Comparison of ENCODE assay signal across 11 cellular contexts in the genomic region with DNA sequence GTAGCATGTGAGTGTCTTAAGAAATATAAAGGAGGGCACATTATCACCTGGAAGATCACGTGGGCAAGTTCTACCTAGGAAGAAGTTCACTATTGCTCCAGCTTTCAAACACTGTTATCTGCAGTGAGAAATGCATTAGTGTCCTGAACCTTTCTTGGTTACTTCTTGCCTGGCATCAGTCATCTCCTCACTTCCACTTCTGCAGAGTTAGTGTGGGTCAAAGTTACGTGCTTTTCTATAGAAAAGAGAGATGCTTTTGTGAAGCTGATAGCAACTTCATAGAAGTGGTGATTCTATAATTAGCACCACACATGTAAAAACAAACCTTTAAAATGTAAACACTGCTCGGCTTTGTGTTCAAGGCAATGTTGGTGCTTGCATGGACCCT. TPM values are rescaled to one million over a fixed set of nuclear protein-coding genes. Genes with fewer than 3 reads are reported as not detected.
DNase-seq lines count a peak whose midpoint lies in the region; TF ChIP-seq lines count a peak whose summit lies in the region.
"Had no signal": no experiment of that assay in that cellular context is flagged by ENCODE, and none has a peak within 500 bp of the region (broad histone marks: within the 10 kb centered on the region; RNA-seq: fewer than 3 reads in every experiment).

No MANE protein-coding gene starts in this region.

- peaks cover 23% of the 10 kb centered on the region for H3K36me3 Mint-ChIP-seq in MCF 10A (ENCODE audit: insufficient read depth, unreplicated experiment)

- peaks cover 27% of the 10 kb centered on the region for H3K4me1 Mint-ChIP-seq in MCF 10A (ENCODE audit: insufficient read depth, unreplicated experiment)

- H3K27ac ChIP-seq in breast epithelium = peak overlapping the region; percentile 35 to 45
- peak overlapping the region; percentile 91 to 92 for H3K27ac ChIP-seq in ascending aorta
- peak overlapping the region; percentile 61 for H3K27ac ChIP-seq in muscle layer of duodenum (ENCODE audit: low read length)
- H3K27ac ChIP-seq in tibial artery = peak overlapping the region; percentile 63 to 77

- H3K27me3 ChIP-seq in breast epithelium (no peaks in the 10 kb centered on the region), ascending aorta (no peaks in the 10 kb centered on the region), muscle layer of duodenum (ENCODE audit: low read depth, low read length) (no peaks in the 10 kb centered on the region), tibial artery (no peaks in the 10 kb centered on the region)
- H3K27me3 ChIP-seq: MG63 had no signal

- TF ChIP-seq POLR2A in breast epithelium (IDR thresholded peaks at IDR 0.05) = no peak

- BruUV-seq in MCF 10A (replicated peaks; lab: Mats Ljungman, UMichigan) = no TSS peak

- POLR2A ChIA-PET in MCF 10A (lab: Yijun Ruan, JAX) = interaction anchor here (1.2 kb wide), 1 partner anchor 56 kb away, joined by 4 read pairs; no protein-coding TSS in a partner anchor

- H3K4me3 Mint-ChIP-seq in MCF 10A (ENCODE audit: unreplicated experiment) = no peak overlapping the region

- H3K9me3 Mint-ChIP-seq in MCF 10A (ENCODE audit: unreplicated experiment) = no peaks in the 10 kb centered on the region

- no peaks in the 10 kb centered on the region for H3K36me3 ChIP-seq in breast epithelium
- peaks cover 10 to 20% of the 10 kb centered on the region in 2 donors for H3K36me3 ChIP-seq in ascending aorta
- H3K36me3 ChIP-seq in muscle layer of duodenum (ENCODE audit: control insufficient read depth in 1 of 2, insufficient read depth in 2 of 2, low read length in 2 of 2) = peaks cover 8 to 11% of the 10 kb centered on the region in 2 donors
- peaks cover 12 to 14% (median 14%) of the 10 kb centered on the region in 3 donors for H3K36me3 ChIP-seq in tibial artery

- no peaks in the 10 kb centered on the region for H3K27me3 Mint-ChIP-seq in MCF 10A (ENCODE audit: insufficient read depth, unreplicated experiment)

- H3K27ac Mint-ChIP-seq in MCF 10A (ENCODE audit: low read depth, unreplicated experiment) = no peak overlapping the region

- intact Hi-C loops in breast epithelium (cut with DNase I; ENCODE audit: low total_unique reads) = no loop called here
- intact Hi-C loops in MCF 10A (cut with micrococcal nuclease) = no loop called here
- intact Hi-C loops in ascending aorta (cut with DNase I) = loop anchor here (2.0 kb wide), 1 partner anchor 20 kb away; no protein-coding TSS in a partner anchor
- intact Hi-C loops in tibial artery (cut with DNase I; ENCODE audit: low total_unique reads) = loop anchor here (10.0 kb wide), 1 partner anchor 54 kb away; no protein-coding TSS in a partner anchor

- peaks cover 0 to 13% of the 10 kb centered on the region in 2 donors for H3K4me1 ChIP-seq in breast epithelium
- H3K4me1 ChIP-seq in ascending aorta = peaks cover 44 to 77% of the 10 kb centered on the region in 2 donors
- peaks cover 20 to 57% of the 10 kb centered on the region in 2 donors for H3K4me1 ChIP-seq in muscle layer of duodenum (ENCODE audit: control insufficient read depth in 1 of 2, insufficient read depth in 2 of 2, low read length in 2 of 2)
- H3K4me1 ChIP-seq in tibial artery = peaks cover 4 to 91% (median 69%) of the 10 kb centered on the region in 4 donors

- TF ChIP-seq CTCF in breast epithelium (IDR thresholded peaks at IDR 0.05) (no peak), MCF 10A (IDR thresholded peaks at IDR 0.05; ENCODE audit: unreplicated experiment) (no peak), ascending aorta (IDR thresholded peaks at IDR 0.05) (no peak), tibial artery (IDR thresholded peaks at IDR 0.05) (no peak)

- DNase-seq in breast epithelium (ENCODE audit: low spot score in 2 of 2) (no peak), MCF 10A (ENCODE audit: unreplicated experiment) (no peak), ascending aorta (ENCODE audit: low spot score in 2 of 2) (no peak), tibial artery (no peak), amniotic stem cell (lab: John Stamatoyannopoulos, UW) (no peak), NCI-H1930 (lab: John Stamatoyannopoulos, UW) (no peak)
- DNase-seq in effector CD4-positive, alpha-beta T cell = no peak
- DNase-seq: AML-193, kidney glomerular epithelial cell, MG63 had no signal

- H3K4me3 ChIP-seq in breast epithelium = no peak overlapping the region
- peak overlapping the region; percentile 21 to 53 for H3K4me3 ChIP-seq in ascending aorta
- peak overlapping the region in 1 of 2 donors; percentile 7 for H3K4me3 ChIP-seq in muscle layer of duodenum (ENCODE audit: low read depth in 1 of 2, low read length in 2 of 2)
- peak overlapping the region; percentile 20 to 34 for H3K4me3 ChIP-seq in tibial artery
- H3K4me3 ChIP-seq: MG63 had no signal

- H3K9me3 ChIP-seq in breast epithelium = no peaks in the 10 kb centered on the region
- H3K9me3 ChIP-seq in ascending aorta = no peaks in the 10 kb centered on the region
- H3K9me3 ChIP-seq in muscle layer of duodenum (ENCODE audit: control insufficient read depth in 1 of 2, low read length in 2 of 2) = no peaks in the 10 kb centered on the region
- no peaks in the 10 kb centered on the region for H3K9me3 ChIP-seq in tibial artery
- H3K9me3 ChIP-seq: MG63 had no signal

- CTCF ChIA-PET in MCF 10A (lab: Yijun Ruan, JAX) = interaction anchor here (0.6 to 1.0 kb wide), 2 partner anchors 16 to 195 kb away, joined by 3 to 4 read pairs; no protein-coding TSS in a partner anchor

RNA-seq across cellular contexts. Expression of gene MRPS6, which starts 57.2 kb away (rescaled TPM):
- total RNA-seq in breast epithelium (10 to 100 TPM; 22.3 to 40.6 (median 26.5) TPM), MCF 10A (2022) (86.0 and 90.7 TPM in 2 replicates), ascending aorta (17.8 TPM)

RNA-seq across cellular contexts. Expression of gene SLC5A3, which starts 57.2 kb away (rescaled TPM):
- 10 to 100 TPM; 17.0 to 54.9 (median 38.6) TPM for total RNA-seq in breast epithelium
- 8.1 and 8.5 TPM in 2 replicates for total RNA-seq in MCF 10A (2022)
- 8.4 TPM for total RNA-seq in ascending aorta

Comparison
In these comparisons a context has a peak if more than half of its experiments do, and no peak if none do; other contexts are left out.
1. H3K27ac ChIP-seq: peak in every context shown above with its lines; median percentile 92 in ascending aorta; 70 in tibial artery; 61 in muscle layer of duodenum; 40 in breast epithelium.
2. H3K4me3 ChIP-seq: peak in ascending aorta (2 of 2) and tibial artery (2 of 2); none in breast epithelium (0 of 3).
3. intact Hi-C loops: an anchor here in ascending aorta (2.0 kb wide) and tibial artery (10.0 kb wide); none called in breast epithelium and MCF 10A.